In the genomic region with DNA sequence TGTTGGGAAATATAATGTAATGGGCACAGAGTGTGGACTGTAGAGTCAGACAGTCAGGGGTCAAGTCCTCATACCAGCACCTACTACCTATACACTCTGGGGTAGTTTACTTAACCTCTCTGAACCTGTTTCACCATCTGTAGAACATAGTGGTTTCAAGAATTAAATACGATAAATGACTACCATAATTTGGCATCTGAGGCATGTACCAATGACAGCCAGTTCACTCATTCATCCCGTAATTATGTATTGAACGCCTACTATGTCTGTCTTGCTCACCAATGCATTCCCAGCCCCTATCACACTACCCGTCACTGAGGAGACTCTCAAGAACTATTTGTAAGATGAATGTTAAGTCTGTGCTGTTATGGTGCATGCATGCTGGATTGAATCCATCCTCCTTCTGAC, we compare ENCODE assay signal across 17 cellular contexts.
A peak's percentile ranks its signal among the peaks of the same experiment; 100 is the strongest.
DNase-seq lines count a peak whose midpoint lies in the region; ATAC-seq and TF ChIP-seq lines count a peak whose summit lies in the region.
"Had no signal": no experiment of that assay in that cellular context is flagged by ENCODE, and none has a peak within 500 bp of the region (broad histone marks: within the 10 kb centered on the region; RNA-seq: fewer than 3 reads in every experiment).

No MANE protein-coding gene starts in this region.

- TF ChIP-seq CTCF in astrocyte of the cerebellum (IDR thresholded peaks at IDR 0.05; ENCODE audit: low read depth, low read length, missing control alignments): no peak

- in situ Hi-C loops in astrocyte of the cerebellum (cut with HindIII; ENCODE audit: low sequenced_read_pairs): no loop called here

- ATAC-seq in HG03432 (IDR thresholded peaks at IDR 0.05; ENCODE audit: unreplicated experiment) (peak; percentile 10), HG03439 (IDR thresholded peaks at IDR 0.05; ENCODE audit: unreplicated experiment) (no peak), GM18868 (IDR thresholded peaks at IDR 0.05; ENCODE audit: unreplicated experiment) (no peak)
- ATAC-seq: activated CD4-positive, CD25-positive, alpha-beta regulatory T cell treated with anti-CD3 and anti-CD28 coated beads, Interleukin-2, amount 50 U/mL, for 24 hours; naive thymus-derived CD4-positive, alpha-beta T cell; Panc1; right cardiac atrium; stimulated activated naive CD8-positive, alpha-beta T cell treated with anti-CD3 and anti-CD28 coated beads, Interleukin-15, amount 100 ng/mL, for 72 hours; T-cell had no signal

- H3K4me3 ChIP-seq in astrocyte of the cerebellum (ENCODE audit: low read depth, low read length): no peak overlapping the region

- DNase-seq in astrocyte of the cerebellum (ENCODE audit: low read depth) (peak; percentile 20), iris pigment epithelial cell (ENCODE audit: low read depth) (peak; percentile 99), NCI-H2107 (lab: John Stamatoyannopoulos, UW) (no peak)
- DNase-seq in effector CD4-positive, alpha-beta T cell: no peak
- DNase-seq: activated naive CD8-positive, alpha-beta T cell treated with anti-CD3 and anti-CD28 coated beads, Interleukin-2, amount 10 ng/mL, durations not matched to agents 7 days and 5 days; activated T-cell treated with anti-CD3 and anti-CD28 coated beads for 4 hours; naive thymus-derived CD4-positive, alpha-beta T cell; NCI-H1105; NCI-H510A; right cardiac atrium; stimulated activated naive CD8-positive, alpha-beta T cell treated with anti-CD3 and anti-CD28 coated beads, Interleukin-15, amount 100 ng/mL, for 72 hours; T-cell had no signal

Comparison
In these comparisons a context has a peak if more than half of its experiments do, and no peak if none do; other contexts are left out.
1. DNase-seq: peak in astrocyte of the cerebellum (single experiment) and iris pigment epithelial cell (single experiment); none in effector CD4-positive, alpha-beta T cell (single experiment) and NCI-H2107 (single experiment).